Comparison of ENCODE assay signal across 2 cellular contexts in the genomic region with DNA sequence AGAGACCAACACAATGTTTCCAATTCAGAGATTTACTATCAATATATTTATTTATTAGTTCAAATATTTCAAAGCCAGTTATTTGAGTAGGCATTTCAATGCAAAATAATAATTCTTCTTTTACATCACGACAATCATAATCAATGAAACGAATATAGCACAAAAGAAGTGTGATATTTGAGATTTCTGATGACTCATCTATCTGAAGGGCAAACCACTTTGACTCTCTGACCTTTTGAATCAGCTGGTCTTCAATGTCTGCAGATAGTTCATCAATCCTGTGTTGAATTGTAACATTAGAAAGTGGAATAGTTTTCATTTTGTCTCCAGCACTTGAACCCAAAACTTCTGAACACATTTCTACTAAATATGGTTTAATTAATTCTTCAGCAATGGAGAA.
A peak's percentile ranks its signal among the peaks of the same experiment; 100 is the strongest.
TF ChIP-seq lines count a peak whose summit lies in the region.

No MANE protein-coding gene starts in this region.

TF ChIP-seq in HepG2, 621 proteins besides CTCF, POLR2A, EP300 and RAD21:
- TF ChIP-seq MAFF (IDR thresholded peaks at IDR 0.05; ENCODE audit: low read depth, low read length) (0 out of 2 replicates have a peak, but pooled peaks have one; percentile 35), MAFK (conservative IDR thresholded peaks at IDR 0.05 in 1 of 2, IDR thresholded peaks at IDR 0.05 in 1 of 2; ENCODE audit: low read length in 2 of 2) (peak; percentile 27 to 59; a peak in 2 of 4 replicates)
- TF ChIP-seq, protein P1, sequence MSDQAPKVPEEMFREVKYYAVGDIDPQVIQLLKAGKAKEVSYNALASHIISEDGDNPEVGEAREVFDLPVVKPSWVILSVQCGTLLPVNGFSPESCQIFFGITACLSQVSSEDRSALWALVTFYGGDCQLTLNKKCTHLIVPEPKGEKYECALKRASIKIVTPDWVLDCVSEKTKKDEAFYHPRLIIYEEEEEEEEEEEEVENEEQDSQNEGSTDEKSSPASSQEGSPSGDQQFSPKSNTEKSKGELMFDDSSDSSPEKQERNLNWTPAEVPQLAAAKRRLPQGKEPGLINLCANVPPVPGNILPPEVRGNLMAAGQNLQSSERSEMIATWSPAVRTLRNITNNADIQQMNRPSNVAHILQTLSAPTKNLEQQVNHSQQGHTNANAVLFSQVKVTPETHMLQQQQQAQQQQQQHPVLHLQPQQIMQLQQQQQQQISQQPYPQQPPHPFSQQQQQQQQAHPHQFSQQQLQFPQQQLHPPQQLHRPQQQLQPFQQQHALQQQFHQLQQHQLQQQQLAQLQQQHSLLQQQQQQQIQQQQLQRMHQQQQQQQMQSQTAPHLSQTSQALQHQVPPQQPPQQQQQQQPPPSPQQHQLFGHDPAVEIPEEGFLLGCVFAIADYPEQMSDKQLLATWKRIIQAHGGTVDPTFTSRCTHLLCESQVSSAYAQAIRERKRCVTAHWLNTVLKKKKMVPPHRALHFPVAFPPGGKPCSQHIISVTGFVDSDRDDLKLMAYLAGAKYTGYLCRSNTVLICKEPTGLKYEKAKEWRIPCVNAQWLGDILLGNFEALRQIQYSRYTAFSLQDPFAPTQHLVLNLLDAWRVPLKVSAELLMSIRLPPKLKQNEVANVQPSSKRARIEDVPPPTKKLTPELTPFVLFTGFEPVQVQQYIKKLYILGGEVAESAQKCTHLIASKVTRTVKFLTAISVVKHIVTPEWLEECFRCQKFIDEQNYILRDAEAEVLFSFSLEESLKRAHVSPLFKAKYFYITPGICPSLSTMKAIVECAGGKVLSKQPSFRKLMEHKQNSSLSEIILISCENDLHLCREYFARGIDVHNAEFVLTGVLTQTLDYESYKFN (CRISPR knock-in tag; conservative IDR thresholded peaks at IDR 0.05), result no peak

TF ChIP-seq in endothelial cell of umbilical vein, 7 proteins besides CTCF, POLR2A, EP300 and RAD21:
- TF ChIP-seq, protein P2, sequence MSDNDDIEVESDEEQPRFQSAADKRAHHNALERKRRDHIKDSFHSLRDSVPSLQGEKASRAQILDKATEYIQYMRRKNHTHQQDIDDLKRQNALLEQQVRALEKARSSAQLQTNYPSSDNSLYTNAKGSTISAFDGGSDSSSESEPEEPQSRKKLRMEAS (IDR thresholded peaks at IDR 0.05; ENCODE audit: insufficient read depth, insufficient read length), result no peak
- TF ChIP-seq JUN (IDR thresholded peaks at IDR 0.05; ENCODE audit: borderline replicate concordance, insufficient read depth, insufficient read length, low read depth), result peak; percentile 21
